ENCODE assay signal across 36 cellular contexts in the genomic region with DNA sequence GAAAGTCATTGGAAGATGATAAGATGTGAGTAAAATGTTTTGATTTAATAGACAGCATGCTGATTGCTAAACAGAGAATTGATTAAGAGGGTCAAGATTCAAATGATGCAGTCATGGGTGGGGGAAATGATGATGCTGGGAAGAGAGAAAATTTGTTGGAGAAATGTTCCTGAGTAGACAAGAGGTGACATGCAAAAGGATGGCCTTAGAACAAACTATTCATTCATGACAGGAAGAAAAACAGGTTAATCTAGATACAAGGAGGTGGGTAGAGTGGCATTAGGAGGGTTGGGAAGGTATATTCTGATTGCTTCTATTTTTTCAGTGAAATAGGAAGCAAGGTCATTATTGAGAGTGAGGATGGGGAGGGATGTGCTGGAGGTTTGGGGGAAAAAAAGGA.
"Had no signal": no experiment of that assay in that cellular context is flagged by ENCODE, and none has a peak within 500 bp of the region (broad histone marks: within the 10 kb centered on the region; RNA-seq: fewer than 3 reads in every experiment).

No MANE protein-coding gene starts in this region.

- H3K27ac Mint-ChIP-seq: activated CD4-positive, alpha-beta T cell treated with anti-CD3 and anti-CD28 coated beads, Interleukin-2, amount 10 ng/mL, durations not matched to agents 24 days and 14 days; activated CD8-positive, alpha-beta T cell treated with anti-CD3 and anti-CD28 coated beads for 36 hours; activated naive CD8-positive, alpha-beta T cell treated with anti-CD3 and anti-CD28 coated beads for 36 hours; activated T-cell treated with anti-CD3 and anti-CD28 coated beads, Interleukin-2, amount 50 U/mL, for 72 hours; activated T-helper 17 cell treated with anti-CD3 and anti-CD28 coated beads, Interleukin-2, amount 50 U/mL, for 72 hours; T-helper 1 cell treated with Interleukin-12 subunit alpha and Interleukin-12 subunit beta and Interleukin-4 antibody, amounts not matched to agents 30 μg/mL and 1 μg/mL, for 36 hours; T-helper 2 cell treated with Interferon-gamma antibody and Interleukin-4, amounts not matched to agents 5 μg/mL and 100 μg/mL, for 36 hours had no signal

- FAIRE-seq: TTC549 had no signal

- H3K36me3 Mint-ChIP-seq: activated naive CD8-positive, alpha-beta T cell treated with anti-CD3 and anti-CD28 coated beads for 36 hours had no signal

- H3K4me2 ChIP-seq: SK-N-SH had no signal

- H3K4me3 ChIP-seq: cardiac muscle cell, MG63, Peyer's patch, SJSA1 had no signal

- H3K4me1 ChIP-seq: Peyer's patch, SJSA1 had no signal

- H3K4me3 Mint-ChIP-seq: activated CD4-positive, alpha-beta T cell treated with anti-CD3 and anti-CD28 coated beads, Interleukin-2, amount 10 ng/mL, durations not matched to agents 24 days and 14 days; activated CD8-positive, alpha-beta T cell treated with anti-CD3 and anti-CD28 coated beads for 36 hours; activated naive CD8-positive, alpha-beta T cell treated with anti-CD3 and anti-CD28 coated beads for 36 hours; activated T-cell treated with anti-CD3 and anti-CD28 coated beads, Interleukin-2, amount 50 U/mL, for 72 hours; activated T-helper 17 cell treated with anti-CD3 and anti-CD28 coated beads, Interleukin-2, amount 50 U/mL, for 72 hours; central memory CD8-positive, alpha-beta T cell; T-helper 1 cell treated with Interleukin-12 subunit alpha and Interleukin-12 subunit beta and Interleukin-4 antibody, amounts not matched to agents 30 μg/mL and 1 μg/mL, for 36 hours; T-helper 2 cell treated with Interferon-gamma antibody and Interleukin-4, amounts not matched to agents 5 μg/mL and 100 μg/mL, for 36 hours had no signal

- DNase-seq: activated CD4-positive, alpha-beta T cell treated with anti-CD3 and anti-CD28 coated beads, Interleukin-2, amount 10 ng/mL, durations not matched to agents 24 days and 14 days; activated CD4-positive, alpha-beta T cell treated with anti-CD3 and anti-CD28 coated beads, Interleukin-2, amount 50 U/mL, for 4 hours; activated CD8-positive, alpha-beta T cell treated with anti-CD3 and anti-CD28 coated beads for 36 hours; activated effector memory CD4-positive, alpha-beta T cell treated with anti-CD3 and anti-CD28 coated beads, Interleukin-2, amount 50 U/mL, for 16 hours; activated naive CD4-positive, alpha-beta T cell; activated naive CD4-positive, alpha-beta T cell treated with anti-CD3 and anti-CD28 coated beads, Interleukin-2, amount 50 U/mL, for 16 hours; activated naive CD8-positive, alpha-beta T cell treated with anti-CD3 and anti-CD28 coated beads for 36 hours; activated T-cell treated with anti-CD3 and anti-CD28 coated beads, Interleukin-2, amount 50 U/mL, for 1 hour; activated T-cell treated with anti-CD3 and anti-CD28 coated beads, Interleukin-2, amount 50 U/mL, for 72 hours; amniotic stem cell; aorta; brain microvascular endothelial cell; Karpas-422; KBM-7; MG63; NCI-H1048; NCI-H1105 treated with DMSO at 0.1 percent for 48 hours; NCI-H1436; NCI-H1694 treated with DMSO at 0.1 percent for 48 hours; NCI-H2029; NCI-H2171; NCI-H524; NCI-H69; NK-92 treated with Interleukin-12 subunit alpha and Interleukin-12 subunit beta, amount 100 ng/mL, for 24 hours; PC-3; Peyer's patch; RPMI8226; SHP77 treated with DMSO at 0.1 percent for 48 hours; SK-N-SH had no signal

- H3K27ac ChIP-seq: brain microvascular endothelial cell, cardiac muscle cell, Peyer's patch, SJSA1 had no signal

- H3K9me3 ChIP-seq: MG63, Peyer's patch, SJSA1, SK-N-SH had no signal

- ATAC-seq: activated CD8-positive, alpha-beta T cell treated with anti-CD3 and anti-CD28 coated beads for 36 hours; activated T-cell treated with anti-CD3 and anti-CD28 coated beads, Interleukin-2, amount 50 U/mL, for 72 hours; activated T-helper 17 cell treated with anti-CD3 and anti-CD28 coated beads, Interleukin-2, amount 50 U/mL, for 72 hours; PC-3 had no signal

- H3K36me3 ChIP-seq: brain microvascular endothelial cell, cardiac muscle cell, MG63, Peyer's patch, SJSA1 had no signal

- H3K9ac ChIP-seq: SK-N-SH had no signal

- H3K9me3 Mint-ChIP-seq: activated CD4-positive, alpha-beta T cell treated with anti-CD3 and anti-CD28 coated beads, Interleukin-2, amount 10 ng/mL, durations not matched to agents 24 days and 14 days; activated CD8-positive, alpha-beta T cell treated with anti-CD3 and anti-CD28 coated beads for 36 hours; activated naive CD8-positive, alpha-beta T cell treated with anti-CD3 and anti-CD28 coated beads for 36 hours; central memory CD8-positive, alpha-beta T cell; T-helper 1 cell treated with Interleukin-12 subunit alpha and Interleukin-12 subunit beta and Interleukin-4 antibody, amounts not matched to agents 30 μg/mL and 1 μg/mL, for 36 hours; T-helper 2 cell treated with Interferon-gamma antibody and Interleukin-4, amounts not matched to agents 5 μg/mL and 100 μg/mL, for 36 hours had no signal

- H3K27me3 ChIP-seq: brain microvascular endothelial cell, cardiac muscle cell, MG63, Peyer's patch, SJSA1 had no signal

- H3K4me1 Mint-ChIP-seq: activated CD4-positive, alpha-beta T cell treated with anti-CD3 and anti-CD28 coated beads, Interleukin-2, amount 10 ng/mL, durations not matched to agents 24 days and 14 days; activated naive CD8-positive, alpha-beta T cell treated with anti-CD3 and anti-CD28 coated beads for 36 hours; activated T-helper 17 cell treated with anti-CD3 and anti-CD28 coated beads, Interleukin-2, amount 50 U/mL, for 72 hours; central memory CD8-positive, alpha-beta T cell had no signal

- H3K27me3 Mint-ChIP-seq: activated CD4-positive, alpha-beta T cell treated with anti-CD3 and anti-CD28 coated beads, Interleukin-2, amount 10 ng/mL, durations not matched to agents 24 days and 14 days; activated CD8-positive, alpha-beta T cell treated with anti-CD3 and anti-CD28 coated beads for 36 hours had no signal
